1 cellular context compared by ENCODE assay signal in the genomic region with DNA sequence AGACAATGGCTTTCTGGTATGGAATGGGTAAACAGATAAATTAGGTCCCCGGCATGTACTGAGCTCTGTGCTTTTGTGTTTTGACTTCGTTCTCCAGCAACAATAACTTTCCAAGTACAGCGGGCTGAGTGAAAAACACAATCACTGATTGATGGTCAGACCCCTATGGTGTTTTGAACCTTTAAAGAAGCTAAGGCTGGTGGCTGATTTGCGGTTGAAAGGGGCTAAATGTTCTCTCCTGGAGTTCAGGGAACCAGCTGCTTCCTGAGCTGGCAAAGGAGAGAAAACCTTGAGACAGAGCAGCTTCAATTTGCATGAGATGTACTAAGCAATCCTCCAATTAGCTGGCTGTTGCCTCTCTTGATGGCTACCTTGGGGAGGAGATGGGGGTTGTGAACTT.
TF ChIP-seq lines count a peak whose summit lies in the region.

No MANE protein-coding gene starts in this region.

TF ChIP-seq in H1, 55 proteins besides CTCF, POLR2A, EP300 and RAD21:
- TF ChIP-seq SP1 (IDR thresholded peaks at IDR 0.05; ENCODE audit: low read depth, low read length) (peak; percentile 27; the same call in 1 of the 2 replicates), FOSL1 (IDR thresholded peaks at IDR 0.05; ENCODE audit: insufficient read depth, low read depth, low read length) (no peak), SIN3A (conservative IDR thresholded peaks at IDR 0.05 in 1 of 2, IDR thresholded peaks at IDR 0.05 in 1 of 2; ENCODE audit: low read depth in 1 of 2, low read length in 2 of 2) (no peak), HDAC2 (IDR thresholded peaks at IDR 0.05; ENCODE audit: borderline replicate concordance in 1 of 2, low read depth in 2 of 2, low read length in 2 of 2) (peak; percentile 25 to 74; a peak in 1 of 4 replicates), CREB1 (IDR thresholded peaks at IDR 0.05) (no peak), SP2 (IDR thresholded peaks at IDR 0.05; ENCODE audit: low read length) (no peak), ATF2 (IDR thresholded peaks at IDR 0.05; ENCODE audit: low read length) (no peak), POLR2AphosphoS5 (IDR thresholded peaks at IDR 0.05; ENCODE audit: low read depth, low read length) (no peak), SIRT6 (IDR thresholded peaks at IDR 0.05; ENCODE audit: low read length) (no peak), BCL11A (IDR thresholded peaks at IDR 0.05; ENCODE audit: low read depth in 2 of 2, low read length in 2 of 2) (no peak), NANOG (IDR thresholded peaks at IDR 0.05; ENCODE audit: insufficient read depth, low read depth, low read length, poor library complexity, severe bottlenecking) (peak; percentile 87), ZNF274 (IDR thresholded peaks at IDR 0.05; ENCODE audit: borderline replicate concordance, extremely low read depth, low read length) (no peak), EGR1 (IDR thresholded peaks at IDR 0.05; ENCODE audit: borderline replicate concordance, low read depth, low read length) (no peak), RNF2 (IDR thresholded peaks at IDR 0.05; ENCODE audit: borderline replicate concordance, low read depth, low read length, missing control alignments, poor library complexity, severe bottlenecking) (no peak), TCF12 (IDR thresholded peaks at IDR 0.05; ENCODE audit: low read depth, low read length) (0 out of 2 replicates have a peak, but pooled peaks have one; percentile 17), SAP30 (IDR thresholded peaks at IDR 0.05; ENCODE audit: insufficient read depth, insufficient replicate concordance, low read length) (no peak)
- TF ChIP-seq, protein P1, sequence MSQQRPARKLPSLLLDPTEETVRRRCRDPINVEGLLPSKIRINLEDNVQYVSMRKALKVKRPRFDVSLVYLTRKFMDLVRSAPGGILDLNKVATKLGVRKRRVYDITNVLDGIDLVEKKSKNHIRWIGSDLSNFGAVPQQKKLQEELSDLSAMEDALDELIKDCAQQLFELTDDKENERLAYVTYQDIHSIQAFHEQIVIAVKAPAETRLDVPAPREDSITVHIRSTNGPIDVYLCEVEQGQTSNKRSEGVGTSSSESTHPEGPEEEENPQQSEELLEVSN (IDR thresholded peaks at IDR 0.05): no peak
- TF ChIP-seq, protein P2, sequence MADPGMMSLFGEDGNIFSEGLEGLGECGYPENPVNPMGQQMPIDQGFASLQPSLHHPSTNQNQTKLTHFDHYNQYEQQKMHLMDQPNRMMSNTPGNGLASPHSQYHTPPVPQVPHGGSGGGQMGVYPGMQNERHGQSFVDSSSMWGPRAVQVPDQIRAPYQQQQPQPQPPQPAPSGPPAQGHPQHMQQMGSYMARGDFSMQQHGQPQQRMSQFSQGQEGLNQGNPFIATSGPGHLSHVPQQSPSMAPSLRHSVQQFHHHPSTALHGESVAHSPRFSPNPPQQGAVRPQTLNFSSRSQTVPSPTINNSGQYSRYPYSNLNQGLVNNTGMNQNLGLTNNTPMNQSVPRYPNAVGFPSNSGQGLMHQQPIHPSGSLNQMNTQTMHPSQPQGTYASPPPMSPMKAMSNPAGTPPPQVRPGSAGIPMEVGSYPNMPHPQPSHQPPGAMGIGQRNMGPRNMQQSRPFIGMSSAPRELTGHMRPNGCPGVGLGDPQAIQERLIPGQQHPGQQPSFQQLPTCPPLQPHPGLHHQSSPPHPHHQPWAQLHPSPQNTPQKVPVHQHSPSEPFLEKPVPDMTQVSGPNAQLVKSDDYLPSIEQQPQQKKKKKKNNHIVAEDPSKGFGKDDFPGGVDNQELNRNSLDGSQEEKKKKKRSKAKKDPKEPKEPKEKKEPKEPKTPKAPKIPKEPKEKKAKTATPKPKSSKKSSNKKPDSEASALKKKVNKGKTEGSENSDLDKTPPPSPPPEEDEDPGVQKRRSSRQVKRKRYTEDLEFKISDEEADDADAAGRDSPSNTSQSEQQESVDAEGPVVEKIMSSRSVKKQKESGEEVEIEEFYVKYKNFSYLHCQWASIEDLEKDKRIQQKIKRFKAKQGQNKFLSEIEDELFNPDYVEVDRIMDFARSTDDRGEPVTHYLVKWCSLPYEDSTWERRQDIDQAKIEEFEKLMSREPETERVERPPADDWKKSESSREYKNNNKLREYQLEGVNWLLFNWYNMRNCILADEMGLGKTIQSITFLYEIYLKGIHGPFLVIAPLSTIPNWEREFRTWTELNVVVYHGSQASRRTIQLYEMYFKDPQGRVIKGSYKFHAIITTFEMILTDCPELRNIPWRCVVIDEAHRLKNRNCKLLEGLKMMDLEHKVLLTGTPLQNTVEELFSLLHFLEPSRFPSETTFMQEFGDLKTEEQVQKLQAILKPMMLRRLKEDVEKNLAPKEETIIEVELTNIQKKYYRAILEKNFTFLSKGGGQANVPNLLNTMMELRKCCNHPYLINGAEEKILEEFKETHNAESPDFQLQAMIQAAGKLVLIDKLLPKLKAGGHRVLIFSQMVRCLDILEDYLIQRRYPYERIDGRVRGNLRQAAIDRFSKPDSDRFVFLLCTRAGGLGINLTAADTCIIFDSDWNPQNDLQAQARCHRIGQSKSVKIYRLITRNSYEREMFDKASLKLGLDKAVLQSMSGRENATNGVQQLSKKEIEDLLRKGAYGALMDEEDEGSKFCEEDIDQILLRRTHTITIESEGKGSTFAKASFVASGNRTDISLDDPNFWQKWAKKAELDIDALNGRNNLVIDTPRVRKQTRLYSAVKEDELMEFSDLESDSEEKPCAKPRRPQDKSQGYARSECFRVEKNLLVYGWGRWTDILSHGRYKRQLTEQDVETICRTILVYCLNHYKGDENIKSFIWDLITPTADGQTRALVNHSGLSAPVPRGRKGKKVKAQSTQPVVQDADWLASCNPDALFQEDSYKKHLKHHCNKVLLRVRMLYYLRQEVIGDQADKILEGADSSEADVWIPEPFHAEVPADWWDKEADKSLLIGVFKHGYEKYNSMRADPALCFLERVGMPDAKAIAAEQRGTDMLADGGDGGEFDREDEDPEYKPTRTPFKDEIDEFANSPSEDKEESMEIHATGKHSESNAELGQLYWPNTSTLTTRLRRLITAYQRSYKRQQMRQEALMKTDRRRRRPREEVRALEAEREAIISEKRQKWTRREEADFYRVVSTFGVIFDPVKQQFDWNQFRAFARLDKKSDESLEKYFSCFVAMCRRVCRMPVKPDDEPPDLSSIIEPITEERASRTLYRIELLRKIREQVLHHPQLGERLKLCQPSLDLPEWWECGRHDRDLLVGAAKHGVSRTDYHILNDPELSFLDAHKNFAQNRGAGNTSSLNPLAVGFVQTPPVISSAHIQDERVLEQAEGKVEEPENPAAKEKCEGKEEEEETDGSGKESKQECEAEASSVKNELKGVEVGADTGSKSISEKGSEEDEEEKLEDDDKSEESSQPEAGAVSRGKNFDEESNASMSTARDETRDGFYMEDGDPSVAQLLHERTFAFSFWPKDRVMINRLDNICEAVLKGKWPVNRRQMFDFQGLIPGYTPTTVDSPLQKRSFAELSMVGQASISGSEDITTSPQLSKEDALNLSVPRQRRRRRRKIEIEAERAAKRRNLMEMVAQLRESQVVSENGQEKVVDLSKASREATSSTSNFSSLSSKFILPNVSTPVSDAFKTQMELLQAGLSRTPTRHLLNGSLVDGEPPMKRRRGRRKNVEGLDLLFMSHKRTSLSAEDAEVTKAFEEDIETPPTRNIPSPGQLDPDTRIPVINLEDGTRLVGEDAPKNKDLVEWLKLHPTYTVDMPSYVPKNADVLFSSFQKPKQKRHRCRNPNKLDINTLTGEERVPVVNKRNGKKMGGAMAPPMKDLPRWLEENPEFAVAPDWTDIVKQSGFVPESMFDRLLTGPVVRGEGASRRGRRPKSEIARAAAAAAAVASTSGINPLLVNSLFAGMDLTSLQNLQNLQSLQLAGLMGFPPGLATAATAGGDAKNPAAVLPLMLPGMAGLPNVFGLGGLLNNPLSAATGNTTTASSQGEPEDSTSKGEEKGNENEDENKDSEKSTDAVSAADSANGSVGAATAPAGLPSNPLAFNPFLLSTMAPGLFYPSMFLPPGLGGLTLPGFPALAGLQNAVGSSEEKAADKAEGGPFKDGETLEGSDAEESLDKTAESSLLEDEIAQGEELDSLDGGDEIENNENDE (IDR thresholded peaks at IDR 0.05; ENCODE audit: insufficient replicate concordance, low read length): peak; percentile 33
TF ChIP-seq in H1: peak in this region for 5.
